10 cellular contexts compared by ENCODE assay signal in genomic region chr1:198165927-198166647, GRCh38. TPM values are rescaled to one million over a fixed set of nuclear protein-coding genes. Genes with fewer than 3 reads are reported as not detected.
DNase-seq lines count a peak whose midpoint lies in the region; ATAC-seq, FAIRE-seq and TF ChIP-seq lines count a peak whose summit lies in the region.
"Had no signal": no experiment of that assay in that cellular context is flagged by ENCODE, and none has a peak within 500 bp of the region (broad histone marks: within the 10 kb centered on the region; RNA-seq: fewer than 3 reads in every experiment).

No MANE protein-coding gene starts in this region.

- TF ChIP-seq CTCF in A549 (IDR thresholded peaks at IDR 0.05) (no peak), GM23338 (conservative IDR thresholded peaks at IDR 0.05; ENCODE audit: low read depth in 2 of 2) (no peak)

- no peak overlapping the region for H2AFZ ChIP-seq in GM23338

- no peaks in the 10 kb centered on the region for H3K36me3 Mint-ChIP-seq in GM23338 (ENCODE audit: low read depth)

- H3K27ac Mint-ChIP-seq in GM23338: no peak overlapping the region

- no peaks in the 10 kb centered on the region for H4K20me1 ChIP-seq in GM23338 (replicated peaks; ENCODE audit: insufficient read depth)

- POLR2A ChIA-PET in A549 (lab: Yijun Ruan, JAX): no interaction called here

- H3K79me2 ChIP-seq in GM23338 (replicated peaks; ENCODE audit: insufficient read depth): peaks cover 100% of the 10 kb centered on the region

- H3K36me3 ChIP-seq in ectodermal cell (ENCODE audit: control insufficient read depth, insufficient read depth, low read length) (no peaks in the 10 kb centered on the region), GM23338 (ENCODE audit: insufficient read depth) (no peaks in the 10 kb centered on the region)

- TF ChIP-seq POLR2A in A549 (IDR thresholded peaks at IDR 0.05; ENCODE audit: low read length): no peak

- H3K27me3 Mint-ChIP-seq in GM23338 (ENCODE audit: insufficient read depth, low read depth, poor library complexity): no peaks in the 10 kb centered on the region

- H3K4me1 Mint-ChIP-seq in GM23338: peaks cover 56% of the 10 kb centered on the region

- FAIRE-seq in A549 (lab: Jason Lieb, UNC): no peak
- FAIRE-seq: D721Med, endometrium had no signal

- peak overlapping the region; percentile 8; the same call in 1 of the 3 replicates for H3K4me2 ChIP-seq in A549
- H3K4me2 ChIP-seq in GM23338: no peak overlapping the region

- H3K4me3 Mint-ChIP-seq in GM23338: no peak overlapping the region

- H3K4me1 ChIP-seq in A549 (peaks cover 40% of the 10 kb centered on the region), ectodermal cell (ENCODE audit: control insufficient read depth, insufficient read depth, low read length) (peaks cover 19% of the 10 kb centered on the region), GM23338 (ENCODE audit: insufficient read depth) (peaks cover 24% of the 10 kb centered on the region)

- H3F3A ChIP-seq in GM23338 (replicated peaks; ENCODE audit: low read depth): no peaks in the 10 kb centered on the region

- H3K27me3 ChIP-seq in ectodermal cell (ENCODE audit: control insufficient read depth, insufficient read depth, low read length, poor library complexity, severe bottlenecking) (no peaks in the 10 kb centered on the region), GM23338 (ENCODE audit: insufficient read depth) (no peaks in the 10 kb centered on the region)

- no peak overlapping the region for H3K27ac ChIP-seq in A549
- peak overlapping the region; percentile 46 for H3K27ac ChIP-seq in ectodermal cell (ENCODE audit: insufficient read depth, low read depth, low read length, poor library complexity, severe bottlenecking)
- H3K27ac ChIP-seq in GM23338 (ENCODE audit: low read depth): no peak overlapping the region

- DNase-seq in A549 (ENCODE audit: low read depth in 1 of 2, low spot score in 1 of 2): no peak
- no peak for DNase-seq in T1000 (lab: John Stamatoyannopoulos, UW)
- no peak for DNase-seq in 8988T
- no peak for DNase-seq in GM23338 (ENCODE audit: low spot score)
- DNase-seq in mesenteric fat pad (ENCODE audit: low spot score): no peak

- WGBS in A549 (ENCODE audit: missing lambda C conversion rate): 82% methylated on average over 5 of the region's 5 CpGs
- 88 to 94% methylated on average over 4 to 5 of the region's 5 CpGs for WGBS in ectodermal cell, 2 experiments

- H3K9me2 ChIP-seq in GM23338 (ENCODE audit: insufficient read depth): no peaks in the 10 kb centered on the region

- no peak for TF ChIP-seq EP300 in A549 (IDR thresholded peaks at IDR 0.05)

- ATAC-seq in A549: no peak
- ATAC-seq in GM19043 (IDR thresholded peaks at IDR 0.05; ENCODE audit: low read depth, unreplicated experiment): peak; percentile 35
- ATAC-seq in HG03196 (IDR thresholded peaks at IDR 0.05; ENCODE audit: unreplicated experiment): peak; percentile 30
- no peak for ATAC-seq in GM23338

- H3K9me3 ChIP-seq in A549 (no peaks in the 10 kb centered on the region), ectodermal cell (ENCODE audit: control insufficient read depth, low read length) (no peaks in the 10 kb centered on the region)

- CTCF ChIA-PET in A549 (lab: Yijun Ruan, JAX): interaction anchor here (2.5 kb wide), 1 partner anchor 10 kb away, joined by 11 read pairs; the partner anchor contains the start of gene NEK7

- H3K4me3 ChIP-seq in A549 (no peak overlapping the region), ectodermal cell (ENCODE audit: insufficient read depth, low read depth, low read length) (no peak overlapping the region), GM23338 (no peak overlapping the region)

- no peaks in the 10 kb centered on the region for H3K9me3 Mint-ChIP-seq in GM23338

- no peak for TF ChIP-seq RAD21 in A549 (conservative IDR thresholded peaks at IDR 0.05 in 1 of 2, IDR thresholded peaks at IDR 0.05 in 1 of 2)

TF ChIP-seq in A549, 52 proteins besides CTCF, POLR2A, EP300 and RAD21 (continues in another document):
- TF ChIP-seq CEBPB (IDR thresholded peaks at IDR 0.05): no peak
- no peak for TF ChIP-seq EHF (CRISPR knock-in tag; IDR thresholded peaks at IDR 0.05)
- no peak for TF ChIP-seq HMGXB4 (CRISPR knock-in tag; IDR thresholded peaks at IDR 0.05; ENCODE audit: borderline replicate concordance)
- TF ChIP-seq FOSB (CRISPR knock-in tag; IDR thresholded peaks at IDR 0.05): no peak
- TF ChIP-seq E2F6 (IDR thresholded peaks at IDR 0.05; ENCODE audit: borderline replicate concordance, low read depth): no peak
- TF ChIP-seq POLR2AphosphoS2 (conservative IDR thresholded peaks at IDR 0.05; ENCODE audit: low read length): no peak
- no peak for TF ChIP-seq NFE2L2 (conservative IDR thresholded peaks at IDR 0.05; ENCODE audit: low read length)

TF ChIP-seq in GM23338, 12 proteins besides CTCF, POLR2A, EP300 and RAD21:
- TF ChIP-seq STAT1 (IDR thresholded peaks at IDR 0.05; ENCODE audit: unreplicated experiment) (no peak), NANOG (IDR thresholded peaks at IDR 0.05; ENCODE audit: borderline replicate concordance) (no peak), REST (IDR thresholded peaks at IDR 0.05; ENCODE audit: unreplicated experiment) (no peak), ZNF114 (CRISPR knock-in tag; IDR thresholded peaks at IDR 0.05) (no peak)

RNA-seq across cellular contexts. Expression of gene NEK7, which starts 9.3 kb away (rescaled TPM):
- polyA plus RNA-seq in A549 (2011; rRNA removed) (62.9 and 66.9 TPM in 2 replicates), A549 (2017; fragmentation: RNase III; extraction: RNeasy Plus Mini Kit Qiagen cat#74134 plus additional on column Dnase treatment) (13.1 to 16.0 TPM (median 15.9 TPM) in 3 replicates), GM23338 (2016; fragmentation: Nextera tagmentation; extraction: Ambion mirVana) (3.2 and 4.8 TPM in 2 replicates)
- polyA plus RNA-seq in A549 (2012; cell fraction: cytosol; rRNA removed): 10.6 and 12.6 TPM in 2 replicates
- 5.6 and 6.7 TPM in 2 replicates for polyA plus RNA-seq in A549 (2012; cell fraction: nucleus; rRNA removed)
- 28.0 and 34.1 TPM in 2 replicates for polyA minus RNA-seq in A549 (2011; rRNA and poly(A)+ RNA removed)
- polyA plus RNA-seq in ectodermal cell (2013, experiment 1 of 4): 16.8 TPM
- 16.3 TPM for polyA plus RNA-seq in ectodermal cell (2013, experiment 2 of 4)
- polyA plus RNA-seq in ectodermal cell (2013, experiment 3 of 4): 16.7 TPM
- polyA plus RNA-seq in ectodermal cell (2013, experiment 4 of 4): 18.6 TPM
- total RNA-seq in GM23338 (2014; rRNA removed; shearing (Covaris generic)): 15.3 and 18.6 TPM in 2 replicates
- total RNA-seq in mesenteric fat pad: 103 TPM

Comparison
In these comparisons a context has a peak if more than half of its experiments do, and no peak if none do; other contexts are left out.
1. ATAC-seq: peak in GM19043 (single experiment) and HG03196 (single experiment); none in A549 (0 of 2) and GM23338 (single experiment).